Comparison of ENCODE assay signal across 14 cellular contexts in genomic region chr4:182764137-182764536, GRCh38.
"Had no signal": no experiment of that assay in that cellular context is flagged by ENCODE, and none has a peak within 500 bp of the region (broad histone marks: within the 10 kb centered on the region; RNA-seq: fewer than 3 reads in every experiment).

No MANE protein-coding gene starts in this region.

- H3K4me1 Mint-ChIP-seq: natural killer cell had no signal

- DNase-seq: activated CD4-positive, CD25-positive, alpha-beta regulatory T cell; activated naive CD4-positive, alpha-beta T cell treated with anti-CD3 and anti-CD28 coated beads, Interleukin-2, amount 50 U/mL, for 16 hours; adrenal gland; dorsolateral prefrontal cortex; foreskin fibroblast; mammary epithelial cell; natural killer cell; occipital lobe; stimulated activated CD4-positive, alpha-beta T cell treated with anti-CD3 and anti-CD28 coated beads, Interleukin-12 subunit alpha, Interleukin-12 subunit beta, amount 100 ng/mL, for 4 hours; stimulated activated naive CD4-positive, alpha-beta T cell had no signal

- H3K27ac Mint-ChIP-seq: activated T-helper 2 cell treated with anti-CD3 and anti-CD28 coated beads, Interferon-gamma antibody, Interleukin-2, Interleukin-4, amounts not matched to agents 10 μg/mL and 5 μg/mL and 100 μg/mL, durations not matched to agents 14 hours and 24 hours and 36 hours; natural killer cell had no signal

- H3K9me3 Mint-ChIP-seq: activated T-helper 2 cell treated with anti-CD3 and anti-CD28 coated beads, Interferon-gamma antibody, Interleukin-2, Interleukin-4, amounts not matched to agents 10 μg/mL and 5 μg/mL and 100 μg/mL, durations not matched to agents 14 hours and 24 hours and 36 hours; natural killer cell; type B pancreatic cell had no signal

- H3K27ac ChIP-seq: adrenal gland, dorsolateral prefrontal cortex, esophagus muscularis mucosa had no signal

- H3K4me1 ChIP-seq: adrenal gland, esophagus muscularis mucosa had no signal

- H3K4me3 ChIP-seq: adrenal gland, dorsolateral prefrontal cortex, esophagus muscularis mucosa had no signal

- H3K36me3 ChIP-seq: adrenal gland, esophagus muscularis mucosa had no signal

- H3K27me3 ChIP-seq: adrenal gland, esophagus muscularis mucosa had no signal

- H3K36me3 Mint-ChIP-seq: natural killer cell had no signal

- H3K9me3 ChIP-seq: adrenal gland, esophagus muscularis mucosa had no signal

- H3K4me3 Mint-ChIP-seq: brain, natural killer cell, type B pancreatic cell had no signal

- H3K27me3 Mint-ChIP-seq: brain, type B pancreatic cell had no signal
